Comparison of ENCODE assay signal across 20 cellular contexts in genomic region chr14:93004699-93005082, GRCh38.
DNase-seq lines count a peak whose midpoint lies in the region; ATAC-seq and TF ChIP-seq lines count a peak whose summit lies in the region.
"Had no signal": no experiment of that assay in that cellular context is flagged by ENCODE, and none has a peak within 500 bp of the region (broad histone marks: within the 10 kb centered on the region; RNA-seq: fewer than 3 reads in every experiment).

No MANE protein-coding gene starts in this region.

- H3K9me3 ChIP-seq in gastroesophageal sphincter = no peaks in the 10 kb centered on the region
- H3K9me3 ChIP-seq: BLaER1 treated with 17β-estradiol and CSF1 and Interleukin-3, amounts not matched to agents 10 nM and 100 nM; thyroid gland had no signal

- no peak for TF ChIP-seq EP300 in gastroesophageal sphincter (IDR thresholded peaks at IDR 0.05)

- peaks cover 5 to 91% (median 45%) of the 10 kb centered on the region in 3 donors for H3K4me1 ChIP-seq in gastroesophageal sphincter

- DNase-seq in stimulated activated naive CD8-positive, alpha-beta T cell treated with anti-CD3 and anti-CD28 coated beads, Interleukin-15, amount 100 ng/mL, for 72 hours = no peak
- DNase-seq in stimulated activated naive CD8-positive, alpha-beta T cell treated with anti-CD3 and anti-CD28 coated beads, Interleukin-15, Interleukin-2, amounts not matched to agents 100 U/mL and 50 U/mL, for 24 hours = no peak
- DNase-seq in retina (peak; percentile 2), NCI-H345 treated with DMSO at 0.1 percent for 48 hours (lab: John Stamatoyannopoulos, UW; ENCODE audit: unreplicated experiment) (no peak), COLO829 (ENCODE audit: low spot score) (no peak), cerebellum (ENCODE audit: low spot score) (no peak), MV-4-11 (lab: John Stamatoyannopoulos, UW) (no peak)
- DNase-seq: activated CD4-positive, CD25-positive, alpha-beta regulatory T cell treated with anti-CD3 and anti-CD28 coated beads, Interleukin-2, amount 50 U/mL, for 72 hours; activated naive CD4-positive, alpha-beta T cell treated with anti-CD3 and anti-CD28 coated beads for 36 hours; activated T-cell treated with anti-CD3 and anti-CD28 coated beads, Interleukin-2, amount 50 U/mL, for 4 hours; naive thymus-derived CD8-positive, alpha-beta T cell; NCI-H2029; NCI-H2227 treated with DMSO at 0.1 percent for 48 hours; NCI-H774; stimulated activated CD4-positive, alpha-beta T cell treated with anti-CD3 and anti-CD28 coated beads, Interleukin-1b, Interleukin-23, amount 100 ng/mL, for 48 hours; T1000 had no signal

- H3K27ac ChIP-seq in gastroesophageal sphincter = peak overlapping the region in 3 of 4 donors; percentile 80 to 90 (median 89)
- H3K27ac ChIP-seq: BLaER1 treated with 17β-estradiol and CSF1 and Interleukin-3, amounts not matched to agents 10 nM and 100 nM had no signal

- peaks cover 41% of the 10 kb centered on the region for H3K4me1 Mint-ChIP-seq in stimulated activated naive CD8-positive, alpha-beta T cell treated with anti-CD3 and anti-CD28 coated beads, Interleukin-15, amount 100 ng/mL, for 72 hours

- no peak for TF ChIP-seq CTCF in gastroesophageal sphincter (IDR thresholded peaks at IDR 0.05)

- no peaks in the 10 kb centered on the region for H3K27me3 ChIP-seq in gastroesophageal sphincter
- H3K27me3 ChIP-seq: BLaER1 treated with 17β-estradiol and CSF1 and Interleukin-3, amounts not matched to agents 10 nM and 100 nM; thyroid gland had no signal

- no peak overlapping the region for H3K4me3 Mint-ChIP-seq in stimulated activated naive CD8-positive, alpha-beta T cell treated with anti-CD3 and anti-CD28 coated beads, Interleukin-15, amount 100 ng/mL, for 72 hours
- H3K4me3 Mint-ChIP-seq: activated naive CD4-positive, alpha-beta T cell treated with anti-CD3 and anti-CD28 coated beads for 36 hours; activated T-cell treated with anti-CD3 and anti-CD28 coated beads, Interleukin-2, amount 50 U/mL, for 4 hours; naive thymus-derived CD8-positive, alpha-beta T cell had no signal

- H3K27ac Mint-ChIP-seq in stimulated activated naive CD8-positive, alpha-beta T cell treated with anti-CD3 and anti-CD28 coated beads, Interleukin-15, amount 100 ng/mL, for 72 hours = peak overlapping the region; percentile 0 to 21
- H3K27ac Mint-ChIP-seq: activated naive CD4-positive, alpha-beta T cell treated with anti-CD3 and anti-CD28 coated beads for 36 hours had no signal

- H3K4me3 ChIP-seq in gastroesophageal sphincter = no peak overlapping the region
- H3K4me3 ChIP-seq: BLaER1 treated with 17β-estradiol and CSF1 and Interleukin-3, amounts not matched to agents 10 nM and 100 nM; skin epidermis; thyroid gland had no signal

- TF ChIP-seq POLR2A in gastroesophageal sphincter (IDR thresholded peaks at IDR 0.05) = no peak

- H3K36me3 ChIP-seq in gastroesophageal sphincter = no peaks in the 10 kb centered on the region
- H3K36me3 ChIP-seq: thyroid gland had no signal

- 85 to 89% methylated on average over 3 to 6 of the region's 7 CpGs for WGBS in gastroesophageal sphincter (ENCODE audit: low coverage in 1 of 2), 2 donors

- H3K9me3 Mint-ChIP-seq in stimulated activated naive CD8-positive, alpha-beta T cell treated with anti-CD3 and anti-CD28 coated beads, Interleukin-15, amount 100 ng/mL, for 72 hours = no peaks in the 10 kb centered on the region
- H3K9me3 Mint-ChIP-seq: activated naive CD4-positive, alpha-beta T cell treated with anti-CD3 and anti-CD28 coated beads for 36 hours; activated T-cell treated with anti-CD3 and anti-CD28 coated beads, Interleukin-2, amount 50 U/mL, for 4 hours; naive thymus-derived CD8-positive, alpha-beta T cell had no signal

- no peaks in the 10 kb centered on the region for H3K27me3 Mint-ChIP-seq in stimulated activated naive CD8-positive, alpha-beta T cell treated with anti-CD3 and anti-CD28 coated beads, Interleukin-15, amount 100 ng/mL, for 72 hours
- H3K27me3 Mint-ChIP-seq: naive thymus-derived CD8-positive, alpha-beta T cell had no signal

- no peak for ATAC-seq in stimulated activated naive CD8-positive, alpha-beta T cell treated with anti-CD3 and anti-CD28 coated beads, Interleukin-15, amount 100 ng/mL, for 72 hours
- no peak for ATAC-seq in stimulated activated naive CD8-positive, alpha-beta T cell treated with anti-CD3 and anti-CD28 coated beads, Interleukin-15, Interleukin-2, amounts not matched to agents 100 U/mL and 50 U/mL, for 24 hours
- ATAC-seq in gastroesophageal sphincter = no peak
- ATAC-seq: activated T-cell treated with anti-CD3 and anti-CD28 coated beads, Interleukin-2, amount 50 U/mL, for 4 hours; naive thymus-derived CD8-positive, alpha-beta T cell had no signal
